31 cellular contexts compared by ENCODE assay signal in genomic region chr22:48627966-48628365, GRCh38.
"Had no signal": no experiment of that assay in that cellular context is flagged by ENCODE, and none has a peak within 500 bp of the region (broad histone marks: within the 10 kb centered on the region; RNA-seq: fewer than 3 reads in every experiment).

No MANE protein-coding gene starts in this region.

- H3K9me3 Mint-ChIP-seq: activated CD4-positive, alpha-beta T cell treated with anti-CD3 and anti-CD28 coated beads, Interleukin-2, amount 10 ng/mL, durations not matched to agents 24 days and 14 days; activated CD8-positive, alpha-beta T cell treated with anti-CD3 and anti-CD28 coated beads for 36 hours; activated naive CD8-positive, alpha-beta T cell treated with anti-CD3 and anti-CD28 coated beads for 36 hours; activated T-cell treated with anti-CD3 and anti-CD28 coated beads, Interleukin-2, amount 50 U/mL, for 72 hours; activated T-helper 17 cell treated with anti-CD3 and anti-CD28 coated beads, Interleukin-2, amount 50 U/mL, for 72 hours had no signal

- H3K36me3 Mint-ChIP-seq: activated naive CD8-positive, alpha-beta T cell treated with anti-CD3 and anti-CD28 coated beads for 36 hours had no signal

- H3K27me3 Mint-ChIP-seq: activated T-helper 17 cell treated with anti-CD3 and anti-CD28 coated beads, Interleukin-2, amount 50 U/mL, for 72 hours had no signal

- H3K9me3 ChIP-seq: ascending aorta, body of pancreas, breast epithelium, MG63, Peyer's patch had no signal

- H3K4me3 Mint-ChIP-seq: activated CD4-positive, alpha-beta T cell treated with anti-CD3 and anti-CD28 coated beads, Interleukin-2, amount 10 ng/mL, durations not matched to agents 24 days and 14 days; activated CD8-positive, alpha-beta T cell treated with anti-CD3 and anti-CD28 coated beads for 36 hours; activated naive CD8-positive, alpha-beta T cell treated with anti-CD3 and anti-CD28 coated beads for 36 hours; activated T-cell treated with anti-CD3 and anti-CD28 coated beads, Interleukin-2, amount 50 U/mL, for 72 hours; activated T-helper 17 cell treated with anti-CD3 and anti-CD28 coated beads, Interleukin-2, amount 50 U/mL, for 72 hours had no signal

- H3K27ac ChIP-seq: ascending aorta, body of pancreas, breast epithelium, Peyer's patch, SJSA1, WERI-Rb-1 had no signal

- ATAC-seq: activated T-cell treated with anti-CD3 and anti-CD28 coated beads, Interleukin-2, amount 50 U/mL, for 72 hours; activated T-helper 17 cell treated with anti-CD3 and anti-CD28 coated beads, Interleukin-2, amount 50 U/mL, for 72 hours; body of pancreas; PC-3 had no signal

- H3K36me3 ChIP-seq: ascending aorta, breast epithelium, MG63, Peyer's patch, WERI-Rb-1 had no signal

- H3K4me1 ChIP-seq: ascending aorta, body of pancreas, breast epithelium, Peyer's patch had no signal

- H3K27ac Mint-ChIP-seq: activated CD4-positive, alpha-beta T cell treated with anti-CD3 and anti-CD28 coated beads, Interleukin-2, amount 10 ng/mL, durations not matched to agents 24 days and 14 days; activated CD8-positive, alpha-beta T cell treated with anti-CD3 and anti-CD28 coated beads for 36 hours; activated naive CD8-positive, alpha-beta T cell treated with anti-CD3 and anti-CD28 coated beads for 36 hours; activated T-cell treated with anti-CD3 and anti-CD28 coated beads, Interleukin-2, amount 50 U/mL, for 72 hours; activated T-helper 17 cell treated with anti-CD3 and anti-CD28 coated beads, Interleukin-2, amount 50 U/mL, for 72 hours had no signal

- H3K27me3 ChIP-seq: ascending aorta, body of pancreas, MG63, Peyer's patch, SJSA1 had no signal

- H3K4me3 ChIP-seq: ascending aorta, body of pancreas, breast epithelium, MG63, Peyer's patch, SJSA1 had no signal

- DNase-seq: activated CD4-positive, alpha-beta T cell treated with anti-CD3 and anti-CD28 coated beads for 1 hour; activated CD4-positive, alpha-beta T cell treated with anti-CD3 and anti-CD28 coated beads, Interleukin-2, amount 10 ng/mL, durations not matched to agents 24 days and 14 days; activated CD4-positive, alpha-beta T cell treated with anti-CD3 and anti-CD28 coated beads, Interleukin-2, amount 50 U/mL, for 4 hours; activated CD4-positive, CD25-positive, alpha-beta regulatory T cell; activated effector memory CD4-positive, alpha-beta T cell treated with anti-CD3 and anti-CD28 coated beads, Interleukin-2, amount 50 U/mL, for 16 hours; activated naive CD4-positive, alpha-beta T cell; activated naive CD4-positive, alpha-beta T cell treated with anti-CD3 and anti-CD28 coated beads, Interleukin-2, amount 50 U/mL, for 16 hours; activated naive CD8-positive, alpha-beta T cell treated with anti-CD3 and anti-CD28 coated beads for 36 hours; activated T-cell treated with anti-CD3 and anti-CD28 coated beads, Interleukin-2, amount 50 U/mL, for 1 hour; activated T-cell treated with anti-CD3 and anti-CD28 coated beads, Interleukin-2, amount 50 U/mL, for 72 hours; body of pancreas; Kasumi-1; KG1; MG63; NCI-H1048; NCI-H1436; NCI-H1930; NCI-H2081 treated with DMSO at 0.1 percent for 48 hours; NCI-H524 treated with DMSO at 0.1 percent for 48 hours; NK-92 treated with Interleukin-12 subunit alpha and Interleukin-12 subunit beta, amount 100 ng/mL, for 24 hours; PC-3; Peyer's patch; SW 1271; T-helper 1 cell; T1000; WERI-Rb-1 had no signal

- H3K4me1 Mint-ChIP-seq: activated CD4-positive, alpha-beta T cell treated with anti-CD3 and anti-CD28 coated beads, Interleukin-2, amount 10 ng/mL, durations not matched to agents 24 days and 14 days; activated naive CD8-positive, alpha-beta T cell treated with anti-CD3 and anti-CD28 coated beads for 36 hours; activated T-helper 17 cell treated with anti-CD3 and anti-CD28 coated beads, Interleukin-2, amount 50 U/mL, for 72 hours had no signal
